ENCODE assay signal across 13 cellular contexts in genomic region chr2:145258903-145259579, GRCh38.
DNase-seq lines count a peak whose midpoint lies in the region; ATAC-seq and TF ChIP-seq lines count a peak whose summit lies in the region.
"Had no signal": no experiment of that assay in that cellular context is flagged by ENCODE, and none has a peak within 500 bp of the region (broad histone marks: within the 10 kb centered on the region; RNA-seq: fewer than 3 reads in every experiment).

No MANE protein-coding gene starts in this region.

- H3K4me1 ChIP-seq in uterus = no peaks in the 10 kb centered on the region
- H3K4me1 ChIP-seq: foreskin keratinocyte had no signal

- intact Hi-C loops in CD4-positive, alpha-beta T cell (cut with DNase I, micrococcal nuclease) = no loop called here
- intact Hi-C loops in uterus (cut with DNase I; ENCODE audit: low total_unique reads) = no loop called here

- no peak overlapping the region for H3K27ac ChIP-seq in CD4-positive, alpha-beta T cell (ENCODE audit: low read depth, low read length)
- H3K27ac ChIP-seq in uterus = no peak overlapping the region
- H3K27ac ChIP-seq: foreskin keratinocyte had no signal

- H3K4me3 ChIP-seq in uterus = no peak overlapping the region
- H3K4me3 ChIP-seq: mucosa of descending colon had no signal

- peaks cover 38% of the 10 kb centered on the region for H3K27me3 Mint-ChIP-seq in CD4-positive, alpha-beta T cell
- H3K27me3 Mint-ChIP-seq in T-cell = peaks cover 1 to 22% of the 10 kb centered on the region in 2 donors

- ATAC-seq in CD4-positive, alpha-beta T cell (ENCODE audit: poor library complexity) = peak; percentile 55
- ATAC-seq in HG02759 (IDR thresholded peaks at IDR 0.05; ENCODE audit: unreplicated experiment) (peak; percentile 40), T-cell (replicated peaks in 1 of 4) (peak; percentile 40 to 82 (median 67))
- ATAC-seq: foreskin keratinocyte, mucosa of descending colon had no signal

- no peaks in the 10 kb centered on the region for H3K36me3 Mint-ChIP-seq in CD4-positive, alpha-beta T cell (ENCODE audit: low read depth)
- H3K36me3 Mint-ChIP-seq in T-cell = no peaks in the 10 kb centered on the region

- TF ChIP-seq CTCF in CD4-positive, alpha-beta T cell (IDR thresholded peaks at IDR 0.05) = no peak
- no peak for TF ChIP-seq CTCF in uterus (IDR thresholded peaks at IDR 0.05)

- DNase-seq in CD4-positive, alpha-beta T cell = peak in 1 of 10 experiments; percentile 0
- DNase-seq in T-cell (peak in 10 of 34 experiments; percentile 0 to 24 (median 2)), iris pigment epithelial cell (ENCODE audit: low read depth) (peak; percentile 47), uterus (no peak), T-helper 9 cell (no peak)
- no peak for DNase-seq in stimulated activated CD4-positive, alpha-beta T cell treated with anti-CD3 and anti-CD28 coated beads, Interleukin-4, amount 100 ng/mL, for 1 hour
- DNase-seq in effector CD8-positive, alpha-beta T cell (lab: John Stamatoyannopoulos, UW) = no peak
- DNase-seq: aorta; DMS53; mucosa of descending colon; stimulated activated CD4-positive, alpha-beta T cell treated with anti-CD3 and anti-CD28 coated beads, Interleukin-12 subunit alpha, Interleukin-12 subunit beta, amount 100 ng/mL, for 4 hours had no signal

- H3K27ac Mint-ChIP-seq in CD4-positive, alpha-beta T cell = no peak overlapping the region
- no peak overlapping the region for H3K27ac Mint-ChIP-seq in T-cell

- no peak for TF ChIP-seq POLR2A in uterus (IDR thresholded peaks at IDR 0.05)

- POLR2A ChIA-PET in CD4-positive, alpha-beta T cell (lab: Charles Lee) = no interaction called here
- POLR2A ChIA-PET in T-cell (lab: Charles Lee) = interaction anchor here (0.5 to 0.7 kb wide), 4 partner anchors 60 to 1646 kb away, joined by 3 to 7 read pairs (median 4); no protein-coding TSS in a partner anchor

- CTCF ChIA-PET in CD4-positive, alpha-beta T cell (lab: Charles Lee) = no interaction called here
- CTCF ChIA-PET in T-cell (lab: Charles Lee) = interaction anchor here in 1 of 2 donors (0.6 kb wide), 1 partner anchor 21 kb away, joined by 9 read pairs; no protein-coding TSS in a partner anchor

- peaks cover 4% of the 10 kb centered on the region for H3K9me3 Mint-ChIP-seq in CD4-positive, alpha-beta T cell
- H3K9me3 Mint-ChIP-seq in T-cell = peaks cover 0 to 12% (median 0%) of the 10 kb centered on the region in 3 donors

- H3K4me3 Mint-ChIP-seq in CD4-positive, alpha-beta T cell = no peak overlapping the region
- no peak overlapping the region for H3K4me3 Mint-ChIP-seq in T-cell

- no peaks in the 10 kb centered on the region for H3K9me3 ChIP-seq in CD4-positive, alpha-beta T cell (ENCODE audit: control insufficient read depth, low read length)
- H3K9me3 ChIP-seq in uterus = no peaks in the 10 kb centered on the region
- H3K9me3 ChIP-seq: mucosa of descending colon had no signal

- H3K4me1 Mint-ChIP-seq in CD4-positive, alpha-beta T cell (ENCODE audit: low read depth) = peaks cover 5% of the 10 kb centered on the region
- peaks cover 0 to 5% (median 2%) of the 10 kb centered on the region in 3 donors for H3K4me1 Mint-ChIP-seq in T-cell

- no peaks in the 10 kb centered on the region for H3K36me3 ChIP-seq in uterus

- no peaks in the 10 kb centered on the region for H3K27me3 ChIP-seq in CD4-positive, alpha-beta T cell (ENCODE audit: control insufficient read depth, insufficient read depth, low read length)
- H3K27me3 ChIP-seq in uterus = no peaks in the 10 kb centered on the region
